ENCODE assay signal across 15 cellular contexts in the genomic region with DNA sequence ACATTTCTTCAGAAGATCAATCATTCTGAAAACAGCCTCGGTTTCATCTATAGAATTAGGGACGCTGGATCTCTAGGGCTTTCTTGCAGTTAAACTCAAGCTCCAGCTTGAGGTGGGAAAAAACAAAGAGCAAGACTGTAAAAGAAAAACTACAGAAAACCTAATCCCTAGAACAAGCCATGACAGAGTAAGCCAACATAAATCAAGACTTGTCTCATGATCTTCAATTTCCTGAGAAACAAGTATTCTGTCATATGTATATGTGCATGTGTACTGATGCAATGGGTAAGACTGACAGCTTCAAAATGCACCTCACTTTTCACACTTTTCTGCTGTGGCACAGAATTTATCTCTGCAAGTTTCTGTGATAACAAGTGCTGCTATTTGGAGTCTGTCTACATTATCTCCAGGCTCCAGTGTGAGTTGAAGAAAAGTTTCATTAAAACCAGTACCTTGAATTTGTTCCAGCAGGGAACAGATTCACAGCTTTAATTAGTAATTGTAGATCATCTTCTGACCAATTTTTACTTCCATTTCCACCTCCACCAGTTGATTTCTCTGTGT.
"Had no signal": no experiment of that assay in that cellular context is flagged by ENCODE, and none has a peak within 500 bp of the region (broad histone marks: within the 10 kb centered on the region; RNA-seq: fewer than 3 reads in every experiment).

No MANE protein-coding gene starts in this region.

- H3K27ac ChIP-seq: testis had no signal

- H3K4me3 ChIP-seq: right atrium auricular region, testis had no signal

- H3K4me3 Mint-ChIP-seq: brain; naive thymus-derived CD4-positive, alpha-beta T cell had no signal

- H3K9me3 Mint-ChIP-seq: brain; naive thymus-derived CD4-positive, alpha-beta T cell had no signal

- H3K27me3 Mint-ChIP-seq: brain; naive thymus-derived CD4-positive, alpha-beta T cell had no signal

- H3K9me3 ChIP-seq: right atrium auricular region, testis had no signal

- H3K4me1 Mint-ChIP-seq: brain had no signal

- ATAC-seq: naive thymus-derived CD4-positive, alpha-beta T cell had no signal

- H3K4me1 ChIP-seq: right atrium auricular region, testis had no signal

- DNase-seq: activated CD8-positive, alpha-beta memory T cell treated with anti-CD3 and anti-CD28 coated beads for 24 hours; activated gamma-delta T cell; amygdala; cerebellar nuclear complex; dermis blood vessel endothelial cell; kidney; naive thymus-derived CD4-positive, alpha-beta T cell; nucleus accumbens; small intestine; stimulated activated naive CD4-positive, alpha-beta T cell treated with Interleukin-2 at 50 U/mL for 16 hours; SW 1271; T-helper 9 cell; testis had no signal

- H3K27me3 ChIP-seq: right atrium auricular region, testis had no signal

- FAIRE-seq: small intestine had no signal
